ENCODE assay signal across 22 cellular contexts in the genomic region with DNA sequence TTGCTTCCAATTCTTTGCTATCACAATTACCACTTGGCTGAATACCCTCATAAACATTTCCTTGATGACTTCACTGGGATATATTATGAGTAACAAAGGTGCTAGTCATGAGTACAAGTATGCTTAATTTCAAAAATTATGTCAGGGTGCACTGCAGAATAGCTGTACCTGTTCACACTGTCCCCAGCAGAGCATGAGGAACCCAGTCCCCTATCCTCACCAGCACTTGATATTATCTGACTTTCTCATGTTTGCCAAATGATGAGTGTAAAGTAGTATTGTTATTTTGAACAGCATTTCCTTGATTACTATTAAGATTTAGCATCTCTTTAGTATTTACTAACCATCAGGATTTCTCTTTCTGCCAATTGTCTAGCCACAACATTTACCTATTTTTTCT. TPM values are rescaled to one million over a fixed set of nuclear protein-coding genes. Genes with fewer than 3 reads are reported as not detected.
A peak's percentile ranks its signal among the peaks of the same experiment; 100 is the strongest.
DNase-seq lines count a peak whose midpoint lies in the region; ATAC-seq, FAIRE-seq and TF ChIP-seq lines count a peak whose summit lies in the region.
"Had no signal": no experiment of that assay in that cellular context is flagged by ENCODE, and none has a peak within 500 bp of the region (broad histone marks: within the 10 kb centered on the region; RNA-seq: fewer than 3 reads in every experiment).

No MANE protein-coding gene starts in this region.

- no peak for DNase-seq in activated CD8-positive, alpha-beta T cell treated with anti-CD3 and anti-CD28 coated beads for 36 hours
- DNase-seq in activated CD8-positive, alpha-beta T cell treated with anti-CD3 and anti-CD28 coated beads, Interleukin-2, amount 10 ng/mL, durations not matched to agents 7 days and 5 days: no peak
- DNase-seq in K562 (ENCODE audit: extremely low read depth in 1 of 4, low spot score in 3 of 4) (no peak), trophoblast cell (peak; percentile 2 to 44), DMS114 treated with DMSO at 0.1 percent for 48 hours (lab: John Stamatoyannopoulos, UW; ENCODE audit: unreplicated experiment) (no peak), H54 (ENCODE audit: insufficient read length, low spot score) (no peak)
- no peak for DNase-seq in activated T-cell treated with anti-CD3 and anti-CD28 coated beads, Interleukin-2, amount 50 U/mL, for 72 hours
- DNase-seq: AML-193; Caco-2; Calu3; CD4-positive, alpha-beta T cell; CD8-positive, alpha-beta T cell; DMS 273 treated with DMSO at 0.1 percent for 48 hours; DMS79 treated with DMSO at 0.1 percent for 48 hours; GF-D8 had no signal

- no peak for TF ChIP-seq RAD21 in K562 (CRISPR knock-in tag; conservative IDR thresholded peaks at IDR 0.05 in 1 of 2, IDR thresholded peaks at IDR 0.05 in 1 of 2)

- TF ChIP-seq POLR2A in K562 (conservative IDR thresholded peaks at IDR 0.05) (no peak), H54 (IDR thresholded peaks at IDR 0.05; ENCODE audit: low read depth, low read length) (no peak)

- H3K4ac ChIP-seq in trophoblast cell (ENCODE audit: low read depth, low read length): no peak overlapping the region

- H2BK5ac ChIP-seq in trophoblast cell (ENCODE audit: low read depth, low read length, poor library complexity): no peak overlapping the region

- H4K8ac ChIP-seq in trophoblast cell (ENCODE audit: low read depth, low read length): no peak overlapping the region

- H3K18ac ChIP-seq in trophoblast cell (ENCODE audit: low read length): no peak overlapping the region

- intact Hi-C loops in activated CD8-positive, alpha-beta T cell treated with anti-CD3 and anti-CD28 coated beads for 36 hours (cut with micrococcal nuclease): no loop called here
- intact Hi-C loops in K562 (cut with micrococcal nuclease): no loop called here

- CTCF ChIA-PET in activated CD8-positive, alpha-beta T cell treated with anti-CD3 and anti-CD28 coated beads for 36 hours (lab: Charles Lee): no interaction called here
- CTCF ChIA-PET in activated CD8-positive, alpha-beta T cell treated with anti-CD3 and anti-CD28 coated beads, Interleukin-2, amount 10 ng/mL, durations not matched to agents 7 days and 5 days (lab: Charles Lee): no interaction called here
- CTCF ChIA-PET in K562 (lab: Yijun Ruan, JAX; ENCODE audit: low intra/inter-chr PET ratio): no interaction called here

- H3K4me1 ChIP-seq in K562 (replicated peaks in 1 of 2; ENCODE audit: control insufficient read depth in 2 of 2, insufficient read depth in 2 of 2, low read length in 2 of 2) (no peaks in the 10 kb centered on the region), trophoblast cell (ENCODE audit: control insufficient read depth in 1 of 2, insufficient read depth in 2 of 2, low read length in 2 of 2) (no peaks in the 10 kb centered on the region)
- H3K4me1 ChIP-seq: A549, Caco-2 had no signal

- H3K27ac ChIP-seq in K562 (ENCODE audit: extremely low read depth, low read depth, low read length): no peak overlapping the region
- H3K27ac ChIP-seq in trophoblast cell (ENCODE audit: low read depth, low read length): no peak overlapping the region
- H3K27ac ChIP-seq: 22Rv1; A549; BLaER1 treated with 17β-estradiol and CSF1 and Interleukin-3, amounts not matched to agents 10 nM and 100 nM; C4-2B had no signal

- H3K14ac ChIP-seq in trophoblast cell (ENCODE audit: low read length): no peak overlapping the region

- no peaks in the 10 kb centered on the region for H3K36me3 ChIP-seq in K562 (ENCODE audit: control insufficient read depth, insufficient read depth, low read length)
- H3K36me3 ChIP-seq in trophoblast cell (ENCODE audit: control insufficient read depth in 1 of 2, insufficient read depth in 2 of 2, low read length in 2 of 2): no peaks in the 10 kb centered on the region
- H3K36me3 ChIP-seq: BLaER1 treated with 17β-estradiol and CSF1 and Interleukin-3, amounts not matched to agents 10 nM and 100 nM had no signal

- no peak for FAIRE-seq in K562 (lab: Jason Lieb, UNC)
- FAIRE-seq in H54 (lab: Jason Lieb, UNC): no peak
- FAIRE-seq: A549, G401.6, GM19239 had no signal

- H3K9me3 ChIP-seq in K562 (replicated peaks; ENCODE audit: control insufficient read depth, insufficient read depth, low read depth, low read length) (no peaks in the 10 kb centered on the region; the same call in 1 of the 2 replicates), trophoblast cell (ENCODE audit: insufficient read depth, low read depth, low read length) (no peaks in the 10 kb centered on the region)

- peak overlapping the region; percentile 4 for H3K27ac Mint-ChIP-seq in activated CD8-positive, alpha-beta T cell treated with anti-CD3 and anti-CD28 coated beads for 36 hours
- H3K27ac Mint-ChIP-seq in activated CD8-positive, alpha-beta T cell treated with anti-CD3 and anti-CD28 coated beads, Interleukin-2, amount 10 ng/mL, durations not matched to agents 7 days and 5 days: no peak overlapping the region
- no peak overlapping the region for H3K27ac Mint-ChIP-seq in activated T-cell treated with anti-CD3 and anti-CD28 coated beads, Interleukin-2, amount 50 U/mL, for 72 hours
- H3K27ac Mint-ChIP-seq: B cell; CD4-positive, alpha-beta T cell; CD8-positive, alpha-beta T cell had no signal

- in situ Hi-C loops in K562 (cut with MboI): no loop called here

- H3K9me3 Mint-ChIP-seq in activated CD8-positive, alpha-beta T cell treated with anti-CD3 and anti-CD28 coated beads for 36 hours: peaks cover 28% of the 10 kb centered on the region
- H3K9me3 Mint-ChIP-seq in activated CD8-positive, alpha-beta T cell treated with anti-CD3 and anti-CD28 coated beads, Interleukin-2, amount 10 ng/mL, durations not matched to agents 7 days and 5 days (ENCODE audit: insufficient read depth): peaks cover 28% of the 10 kb centered on the region
- peaks cover 15 to 19% of the 10 kb centered on the region in 2 donors for H3K9me3 Mint-ChIP-seq in activated T-cell treated with anti-CD3 and anti-CD28 coated beads, Interleukin-2, amount 50 U/mL, for 72 hours

- no peak overlapping the region for H2AK5ac ChIP-seq in trophoblast cell (ENCODE audit: low read length)

- no peaks in the 10 kb centered on the region for H3K79me2 ChIP-seq in K562 (ENCODE audit: control insufficient read depth, insufficient read depth, low read length)
- H3K79me2 ChIP-seq in trophoblast cell (ENCODE audit: control insufficient read depth, insufficient read depth, low read length, poor library complexity): no peaks in the 10 kb centered on the region

- H3K27me3 Mint-ChIP-seq in activated CD8-positive, alpha-beta T cell treated with anti-CD3 and anti-CD28 coated beads for 36 hours: no peaks in the 10 kb centered on the region
- no peaks in the 10 kb centered on the region for H3K27me3 Mint-ChIP-seq in activated CD8-positive, alpha-beta T cell treated with anti-CD3 and anti-CD28 coated beads, Interleukin-2, amount 10 ng/mL, durations not matched to agents 7 days and 5 days (ENCODE audit: low read depth)
- H3K27me3 Mint-ChIP-seq in activated T-cell treated with anti-CD3 and anti-CD28 coated beads, Interleukin-2, amount 50 U/mL, for 72 hours (ENCODE audit: low read depth): no peaks in the 10 kb centered on the region
- H3K27me3 Mint-ChIP-seq: B cell; CD4-positive, alpha-beta T cell had no signal

- BruUV-seq in K562 (replicated peaks; lab: Mats Ljungman, UMichigan): no TSS peak

- no peaks in the 10 kb centered on the region for H3K4me1 Mint-ChIP-seq in activated CD8-positive, alpha-beta T cell treated with anti-CD3 and anti-CD28 coated beads for 36 hours (ENCODE audit: low read depth)
- no peaks in the 10 kb centered on the region for H3K4me1 Mint-ChIP-seq in activated CD8-positive, alpha-beta T cell treated with anti-CD3 and anti-CD28 coated beads, Interleukin-2, amount 10 ng/mL, durations not matched to agents 7 days and 5 days (ENCODE audit: low read depth)
- no peaks in the 10 kb centered on the region for H3K4me1 Mint-ChIP-seq in activated T-cell treated with anti-CD3 and anti-CD28 coated beads, Interleukin-2, amount 50 U/mL, for 72 hours (ENCODE audit: low read depth)

- TF ChIP-seq EP300 in K562 (IDR thresholded peaks at IDR 0.05; ENCODE audit: low read length): no peak

- H2BK12ac ChIP-seq in trophoblast cell (ENCODE audit: low read length): no peak overlapping the region

- H4K12ac ChIP-seq in trophoblast cell (ENCODE audit: low read depth, low read length): no peak overlapping the region

- no peak overlapping the region for H3K4me3 Mint-ChIP-seq in activated CD8-positive, alpha-beta T cell treated with anti-CD3 and anti-CD28 coated beads for 36 hours
- no peak overlapping the region for H3K4me3 Mint-ChIP-seq in activated CD8-positive, alpha-beta T cell treated with anti-CD3 and anti-CD28 coated beads, Interleukin-2, amount 10 ng/mL, durations not matched to agents 7 days and 5 days
- no peak overlapping the region for H3K4me3 Mint-ChIP-seq in activated T-cell treated with anti-CD3 and anti-CD28 coated beads, Interleukin-2, amount 50 U/mL, for 72 hours
- H3K4me3 Mint-ChIP-seq: B cell; CD4-positive, alpha-beta T cell; CD8-positive, alpha-beta T cell had no signal

- no peaks in the 10 kb centered on the region for H3K79me1 ChIP-seq in trophoblast cell (ENCODE audit: low read length)

- ATAC-seq in activated CD8-positive, alpha-beta T cell treated with anti-CD3 and anti-CD28 coated beads for 36 hours: no peak
- no peak for ATAC-seq in activated CD8-positive, alpha-beta T cell treated with anti-CD3 and anti-CD28 coated beads, Interleukin-2, amount 10 ng/mL, durations not matched to agents 7 days and 5 days
- ATAC-seq in K562: no peak
- no peak for ATAC-seq in activated T-cell treated with anti-CD3 and anti-CD28 coated beads, Interleukin-2, amount 50 U/mL, for 72 hours (replicated peaks in 1 of 2)
- ATAC-seq: A549; CD8-positive, alpha-beta T cell had no signal

- POLR2A ChIA-PET in activated CD8-positive, alpha-beta T cell treated with anti-CD3 and anti-CD28 coated beads for 36 hours (lab: Charles Lee): no interaction called here
- POLR2A ChIA-PET in activated CD8-positive, alpha-beta T cell treated with anti-CD3 and anti-CD28 coated beads, Interleukin-2, amount 10 ng/mL, durations not matched to agents 7 days and 5 days (lab: Charles Lee): no interaction called here
- POLR2A ChIA-PET in K562 (lab: Yijun Ruan, JAX): no interaction called here

- H3K27me3 ChIP-seq in K562 (ENCODE audit: control insufficient read depth in 2 of 2, insufficient read depth in 2 of 2, low read length in 2 of 2) (no peaks in the 10 kb centered on the region), trophoblast cell (ENCODE audit: insufficient read depth, low read length) (no peaks in the 10 kb centered on the region)
- H3K27me3 ChIP-seq: BLaER1 treated with 17β-estradiol and CSF1 and Interleukin-3, amounts not matched to agents 10 nM and 100 nM had no signal

- H3K4me2 ChIP-seq in K562 (ENCODE audit: insufficient read depth, low read length) (no peak overlapping the region), trophoblast cell (ENCODE audit: low read length) (no peak overlapping the region)
- H3K4me2 ChIP-seq: A549; BLaER1 treated with 17β-estradiol and CSF1 and Interleukin-3, amounts not matched to agents 10 nM and 100 nM had no signal

- no peak overlapping the region for H3K23ac ChIP-seq in trophoblast cell (ENCODE audit: low read length)

- H3K4me3 ChIP-seq in K562: no peak overlapping the region
- H3K4me3 ChIP-seq in trophoblast cell (ENCODE audit: low read depth, low read length): no peak overlapping the region
- H3K4me3 ChIP-seq: A549; BLaER1 treated with 17β-estradiol and CSF1 and Interleukin-3, amounts not matched to agents 10 nM and 100 nM had no signal

- no peak for TF ChIP-seq CTCF in activated CD8-positive, alpha-beta T cell treated with anti-CD3 and anti-CD28 coated beads for 36 hours (IDR thresholded peaks at IDR 0.05)
- TF ChIP-seq CTCF in K562 (IDR thresholded peaks at IDR 0.05 in 2 of 3, conservative IDR thresholded peaks at IDR 0.05 in 1 of 3; ENCODE audit: insufficient read depth in 2 of 3, low read depth in 1 of 3, low read length in 3 of 3): no peak

- no peak overlapping the region for H2BK120ac ChIP-seq in trophoblast cell (ENCODE audit: insufficient read depth, low read length, poor library complexity)

- H4K20me1 ChIP-seq in K562 (replicated peaks; ENCODE audit: control insufficient read depth, insufficient read depth, low read length): no peaks in the 10 kb centered on the region
- H4K20me1 ChIP-seq: BLaER1 treated with 17β-estradiol and CSF1 and Interleukin-3, amounts not matched to agents 10 nM and 100 nM had no signal

- no peak overlapping the region for H2AFZ ChIP-seq in K562 (ENCODE audit: low read depth, low read length)
- no peak overlapping the region for H2AFZ ChIP-seq in trophoblast cell (ENCODE audit: insufficient read depth, low read length, poor library complexity)

- no peaks in the 10 kb centered on the region for H3K9me1 ChIP-seq in K562 (ENCODE audit: control insufficient read depth, insufficient read depth, low read length)

- H4K91ac ChIP-seq in trophoblast cell (ENCODE audit: low read depth, low read length): no peak overlapping the region

- H3K9ac ChIP-seq in K562 (ENCODE audit: insufficient read depth in 1 of 2, low read depth in 2 of 2, low read length in 2 of 2): no peak overlapping the region
- H3K9ac ChIP-seq in trophoblast cell (ENCODE audit: low read length): no peak overlapping the region
- H3K9ac ChIP-seq: BLaER1 treated with 17β-estradiol and CSF1 and Interleukin-3, amounts not matched to agents 10 nM and 100 nM had no signal

- H3K36me3 Mint-ChIP-seq in activated CD8-positive, alpha-beta T cell treated with anti-CD3 and anti-CD28 coated beads for 36 hours (ENCODE audit: low read depth): peaks cover 21% of the 10 kb centered on the region
- H3K36me3 Mint-ChIP-seq in activated CD8-positive, alpha-beta T cell treated with anti-CD3 and anti-CD28 coated beads, Interleukin-2, amount 10 ng/mL, durations not matched to agents 7 days and 5 days (ENCODE audit: low read depth): peaks cover 3% of the 10 kb centered on the region
- peaks cover 15 to 22% of the 10 kb centered on the region in 2 donors for H3K36me3 Mint-ChIP-seq in activated T-cell treated with anti-CD3 and anti-CD28 coated beads, Interleukin-2, amount 50 U/mL, for 72 hours (ENCODE audit: insufficient read depth in 2 of 2)

RNA-seq across cellular contexts. Expression of gene TNFSF4, which starts 33.5 kb away (rescaled TPM):
- 1 to 10 TPM; 1.5 to 1.6 TPM for total RNA-seq in activated CD8-positive, alpha-beta T cell treated with anti-CD3 and anti-CD28 coated beads for 36 hours
- 1 to 10 TPM; 5.0 to 5.1 TPM for total RNA-seq in activated CD8-positive, alpha-beta T cell treated with anti-CD3 and anti-CD28 coated beads, Interleukin-2, amount 10 ng/mL, durations not matched to agents 7 days and 5 days
- 0.07 and 0.19 TPM in 2 replicates for total RNA-seq in K562 (2011; cell fraction: chromatin; rRNA removed; ENCODE audit: low replicate concordance)
- not detected in 2 replicates for total RNA-seq in K562 (2011; cell fraction: nucleolus; rRNA removed)
- 0.15 TPM in 1 of 2 replicates, not detected in the other for total RNA-seq in K562 (2011; cell fraction: nucleoplasm; rRNA removed)
- total RNA-seq in K562 (2014; rRNA removed): 0.04 TPM in 1 of 2 replicates, not detected in the other
- 0.13 and 0.22 TPM in 2 replicates for total RNA-seq in K562 (2014; rRNA removed; fragmentation: Illumina TruSeq; extraction: Trizol)
- 0.15 and 0.18 TPM in 2 replicates for total RNA-seq in K562 (2015; rRNA removed; fragmentation: Illumina TruSeq; extraction: Trizol)
- total RNA-seq in K562 (2021): 0.13 and 0.16 TPM in 2 replicates
- 0.13 and 0.22 TPM in 2 replicates for polyA plus RNA-seq in K562 (2011; rRNA removed)
- polyA plus RNA-seq in K562 (2011; cell fraction: cytosol; rRNA removed): 0.06 and 0.10 TPM in 2 replicates
- 0.16 and 0.37 TPM in 2 replicates for polyA plus RNA-seq in K562 (2011; cell fraction: nucleus; rRNA removed)
- polyA plus RNA-seq in K562 (2012): 0.14 and 0.76 TPM in 2 replicates
- 0.07 and 0.16 TPM in 2 replicates for polyA plus RNA-seq in K562 (2014; fragmentation: Illumina TruSeq; extraction: Trizol)
- under 1 TPM; 0.08 to 0.23 TPM for polyA plus RNA-seq in K562 (2014; fragmentation: Nextera tagmentation; extraction: Ambion mirVana)
- polyA plus RNA-seq in K562 (2014; rRNA removed): 0.05 and 0.08 TPM in 2 replicates
- polyA minus RNA-seq in K562 (2011; rRNA and poly(A)+ RNA removed): 0.27 and 0.32 TPM in 2 replicates
- not detected in 2 replicates for polyA minus RNA-seq in K562 (2011; cell fraction: cytosol; rRNA and poly(A)+ RNA removed)
- 0.33 TPM in 1 of 2 replicates, not detected in the other for polyA minus RNA-seq in K562 (2011; cell fraction: nucleus; rRNA and poly(A)+ RNA removed)
- 0.57 and 0.70 TPM in 2 replicates for polyA plus RNA-seq in trophoblast cell (2013)
- total RNA-seq in activated T-cell treated with anti-CD3 and anti-CD28 coated beads, Interleukin-2, amount 50 U/mL, for 72 hours: 1 to 10 TPM; 2.0 to 2.4 TPM

Comparison
In these comparisons a context has a peak if more than half of its experiments do, and no peak if none do; other contexts are left out.
1. DNase-seq: peak in trophoblast cell (2 of 2); none in activated CD8-positive, alpha-beta T cell treated with anti-CD3 and anti-CD28 coated beads for 36 hours (single experiment), activated CD8-positive, alpha-beta T cell treated with anti-CD3 and anti-CD28 coated beads, Interleukin-2, amount 10 ng/mL, durations not matched to agents 7 days and 5 days (single experiment), K562 (0 of 4), activated T-cell treated with anti-CD3 and anti-CD28 coated beads, Interleukin-2, amount 50 U/mL, for 72 hours (0 of 2), DMS114 treated with DMSO at 0.1 percent for 48 hours (single experiment) and H54 (single experiment).